ENCODE assay signal across 8 cellular contexts in the genomic region with DNA sequence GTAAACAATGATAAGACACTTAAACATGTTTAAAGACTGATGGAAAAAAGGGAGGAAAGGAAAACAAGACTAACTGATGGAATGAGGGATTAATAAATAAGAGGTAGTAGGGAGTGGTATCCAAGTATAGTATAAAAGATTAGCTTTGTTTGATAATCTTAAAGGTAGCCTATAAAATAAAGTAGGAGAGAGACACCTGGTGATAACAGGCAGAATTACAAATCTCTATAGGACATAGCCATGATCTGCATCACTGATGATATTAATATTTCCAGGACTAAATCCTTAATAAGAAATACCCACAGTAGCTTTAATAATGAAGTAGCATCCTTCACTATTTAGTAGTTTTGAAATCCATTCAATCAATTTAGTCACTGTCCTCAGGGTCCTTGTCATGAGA. TPM values are rescaled to one million over a fixed set of nuclear protein-coding genes. Genes with fewer than 3 reads are reported as not detected.
A peak's percentile ranks its signal among the peaks of the same experiment; 100 is the strongest.
DNase-seq lines count a peak whose midpoint lies in the region; ATAC-seq, FAIRE-seq and TF ChIP-seq lines count a peak whose summit lies in the region.

No MANE protein-coding gene starts in this region.

- FAIRE-seq in HTR-8/SVneo (lab: Jason Lieb, UNC): no peak

- H3K27me3 ChIP-seq in right cardiac atrium (ENCODE audit: control insufficient read depth, insufficient read depth) (no peaks in the 10 kb centered on the region), tibial artery (no peaks in the 10 kb centered on the region), WERI-Rb-1 (ENCODE audit: insufficient read depth, low read depth, severe bottlenecking) (no peaks in the 10 kb centered on the region)

- intact Hi-C loops in right cardiac atrium (cut with DNase I) (loop anchor here in 1 of 4 donors (2.0 kb wide), 1 partner anchor 70 kb away; no protein-coding TSS in a partner anchor), tibial artery (cut with DNase I; ENCODE audit: low total_unique reads) (loop anchor here (2.0 kb wide), 1 partner anchor 74 kb away; no protein-coding TSS in a partner anchor)

- TF ChIP-seq CTCF in VCaP (conservative IDR thresholded peaks at IDR 0.05) (peak; percentile 75), tibial artery (IDR thresholded peaks at IDR 0.05) (peak; percentile 69 to 72), WERI-Rb-1 (IDR thresholded peaks at IDR 0.05; ENCODE audit: low read depth, low read length) (no peak)

- H3K9me3 ChIP-seq in right cardiac atrium (ENCODE audit: control insufficient read depth, low read length) (no peaks in the 10 kb centered on the region), tibial artery (no peaks in the 10 kb centered on the region), WERI-Rb-1 (ENCODE audit: severe bottlenecking) (no peaks in the 10 kb centered on the region)

- peak; percentile 62 to 69 for ATAC-seq in right cardiac atrium

- peak; percentile 17 for DNase-seq in Caki2 (ENCODE audit: low read depth)
- DNase-seq in HTR-8/SVneo (ENCODE audit: insufficient read length, low spot score): peak; percentile 59
- no peak for DNase-seq in right cardiac atrium
- DNase-seq in tibial artery: no peak
- DNase-seq in WERI-Rb-1: no peak
- no peak for DNase-seq in stimulated activated CD4-positive, alpha-beta T cell treated with anti-CD3 and anti-CD28 coated beads, Interleukin-1b, Interleukin-23, amount 100 ng/mL, for 48 hours
- DNase-seq in amniotic stem cell (lab: John Stamatoyannopoulos, UW): no peak

- H3K4me1 ChIP-seq in right cardiac atrium (ENCODE audit: control insufficient read depth, insufficient read depth, low read length) (no peaks in the 10 kb centered on the region), tibial artery (no peaks in the 10 kb centered on the region)

- in situ Hi-C loops in Caki2 (cut with HindIII; ENCODE audit: low pct_unique_long_range_greater_than_20kb, low sequenced_read_pairs): no loop called here

- H3K36me3 ChIP-seq in tibial artery: no peaks in the 10 kb centered on the region
- peaks cover 36% of the 10 kb centered on the region for H3K36me3 ChIP-seq in WERI-Rb-1

- H3K4me3 ChIP-seq in right cardiac atrium (ENCODE audit: low read length): no peak overlapping the region
- no peak overlapping the region for H3K4me3 ChIP-seq in tibial artery
- H3K4me3 ChIP-seq in WERI-Rb-1 (ENCODE audit: low read depth, low read length): no peak overlapping the region

- H3K27ac ChIP-seq in VCaP (no peak overlapping the region), right cardiac atrium (ENCODE audit: low read length) (no peak overlapping the region), tibial artery (no peak overlapping the region), WERI-Rb-1 (no peak overlapping the region)

RNA-seq across cellular contexts. Expression of a gene that starts 30.4 kb away (rescaled TPM):
- 27.1 and 29.9 TPM in 2 replicates for total RNA-seq in Caki2 (2014; rRNA removed; shearing (Covaris generic); ENCODE audit: low replicate concordance)
- under 1 TPM in 3 of 4 donors, not detected in 1; 0.23 to 0.89 (median 0.38) TPM for total RNA-seq in right cardiac atrium
- polyA plus RNA-seq in right cardiac atrium: 0.02 TPM

RNA-seq across cellular contexts. Expression of a gene that starts 31.9 kb away (rescaled TPM):
- 246 and 274 TPM in 2 replicates for total RNA-seq in Caki2 (2014; rRNA removed; shearing (Covaris generic); ENCODE audit: low replicate concordance)
- 100 to 1,000 TPM; 139 to 186 (median 164) TPM for total RNA-seq in right cardiac atrium
- polyA plus RNA-seq in right cardiac atrium: 271 TPM

Comparison
In these comparisons a context has a peak if more than half of its experiments do, and no peak if none do; other contexts are left out.
1. DNase-seq: peak in Caki2 (single experiment) and HTR-8/SVneo (single experiment); none in right cardiac atrium (0 of 3), tibial artery (0 of 2), WERI-Rb-1 (single experiment), stimulated activated CD4-positive, alpha-beta T cell treated with anti-CD3 and anti-CD28 coated beads, Interleukin-1b, Interleukin-23, amount 100 ng/mL, for 48 hours (single experiment) and amniotic stem cell (single experiment).
2. RNA of a gene that starts 30.4 kb away (total RNA-seq): 27.1 to 29.9 TPM in Caki2; 0.23 to 0.89 TPM in right cardiac atrium; every median in the first group is over 10 times any median in the second.